Comparison of ENCODE assay signal across 1 cellular context in the genomic region with DNA sequence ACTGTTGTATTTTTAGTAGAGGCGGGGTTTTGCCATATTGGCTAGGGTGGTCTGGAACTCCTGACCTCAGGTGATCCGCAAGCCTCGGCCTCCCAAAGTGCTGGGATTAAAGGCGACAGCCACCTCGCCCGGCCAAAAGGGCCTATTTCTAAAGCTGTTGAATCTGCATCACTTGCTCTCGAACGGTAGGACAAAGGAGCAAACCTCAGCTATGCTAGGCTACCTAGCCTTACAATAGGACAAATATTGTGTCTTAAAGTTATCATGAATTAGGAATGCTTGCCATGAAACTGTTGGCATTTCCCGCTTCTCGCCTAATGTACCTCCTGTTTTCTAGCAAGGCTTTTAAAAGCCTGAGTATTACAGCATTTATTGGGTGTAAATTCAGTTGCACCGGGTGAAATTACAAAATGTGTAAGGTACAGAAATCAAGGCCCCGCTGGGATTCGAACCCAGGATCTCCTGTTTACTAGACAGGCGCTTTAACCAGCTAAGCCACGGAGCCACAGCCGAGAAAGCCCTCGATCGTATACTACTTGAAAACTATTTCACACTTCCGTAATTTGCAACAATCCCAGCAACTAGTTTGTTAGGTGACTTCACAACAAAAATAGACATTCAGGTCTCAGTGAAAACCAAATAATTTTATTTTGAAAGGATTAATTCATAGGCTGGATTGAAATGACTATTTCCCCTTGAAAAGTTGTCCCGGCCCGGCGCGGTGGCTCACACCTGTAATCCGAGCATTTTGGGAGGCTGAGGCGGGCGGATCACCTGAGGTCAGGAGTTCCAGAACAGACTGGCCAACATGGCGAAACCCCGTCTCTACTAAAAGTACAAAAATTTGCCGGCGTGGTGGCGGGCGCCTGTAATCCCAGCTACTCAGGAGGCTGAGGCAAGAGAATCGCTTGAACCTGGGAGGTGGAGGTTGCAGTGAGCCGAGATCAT.
TF ChIP-seq lines count a peak whose summit lies in the region.

No MANE protein-coding gene starts in this region.

TF ChIP-seq in HEK293, 187 proteins besides CTCF, POLR2A, EP300 and RAD21 (continued from another document):
- TF ChIP-seq, protein P1, sequence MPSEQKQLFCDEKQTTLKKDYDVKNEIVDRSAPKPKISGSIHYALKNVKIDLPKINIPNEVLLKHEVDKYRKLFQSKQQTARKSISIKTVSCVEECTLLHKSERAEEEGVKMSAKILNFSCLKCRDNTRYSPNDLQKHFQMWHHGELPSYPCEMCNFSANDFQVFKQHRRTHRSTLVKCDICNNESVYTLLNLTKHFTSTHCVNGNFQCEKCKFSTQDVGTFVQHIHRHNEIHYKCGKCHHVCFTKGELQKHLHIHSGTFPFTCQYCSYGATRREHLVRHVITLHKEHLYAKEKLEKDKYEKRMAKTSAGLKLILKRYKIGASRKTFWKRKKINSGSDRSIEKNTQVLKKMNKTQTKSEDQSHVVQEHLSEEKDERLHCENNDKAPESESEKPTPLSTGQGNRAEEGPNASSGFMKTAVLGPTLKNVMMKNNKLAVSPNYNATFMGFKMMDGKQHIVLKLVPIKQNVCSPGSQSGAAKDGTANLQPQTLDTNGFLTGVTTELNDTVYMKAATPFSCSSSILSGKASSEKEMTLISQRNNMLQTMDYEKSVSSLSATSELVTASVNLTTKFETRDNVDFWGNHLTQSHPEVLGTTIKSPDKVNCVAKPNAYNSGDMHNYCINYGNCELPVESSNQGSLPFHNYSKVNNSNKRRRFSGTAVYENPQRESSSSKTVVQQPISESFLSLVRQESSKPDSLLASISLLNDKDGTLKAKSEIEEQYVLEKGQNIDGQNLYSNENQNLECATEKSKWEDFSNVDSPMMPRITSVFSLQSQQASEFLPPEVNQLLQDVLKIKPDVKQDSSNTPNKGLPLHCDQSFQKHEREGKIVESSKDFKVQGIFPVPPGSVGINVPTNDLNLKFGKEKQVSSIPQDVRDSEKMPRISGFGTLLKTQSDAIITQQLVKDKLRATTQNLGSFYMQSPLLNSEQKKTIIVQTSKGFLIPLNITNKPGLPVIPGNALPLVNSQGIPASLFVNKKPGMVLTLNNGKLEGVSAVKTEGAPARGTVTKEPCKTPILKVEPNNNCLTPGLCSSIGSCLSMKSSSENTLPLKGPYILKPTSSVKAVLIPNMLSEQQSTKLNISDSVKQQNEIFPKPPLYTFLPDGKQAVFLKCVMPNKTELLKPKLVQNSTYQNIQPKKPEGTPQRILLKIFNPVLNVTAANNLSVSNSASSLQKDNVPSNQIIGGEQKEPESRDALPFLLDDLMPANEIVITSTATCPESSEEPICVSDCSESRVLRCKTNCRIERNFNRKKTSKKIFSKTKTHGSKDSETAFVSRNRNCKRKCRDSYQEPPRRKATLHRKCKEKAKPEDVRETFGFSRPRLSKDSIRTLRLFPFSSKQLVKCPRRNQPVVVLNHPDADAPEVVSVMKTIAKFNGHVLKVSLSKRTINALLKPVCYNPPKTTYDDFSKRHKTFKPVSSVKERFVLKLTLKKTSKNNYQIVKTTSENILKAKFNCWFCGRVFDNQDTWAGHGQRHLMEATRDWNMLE (tag by site-specific recombination; conservative IDR thresholded peaks at IDR 0.05; ENCODE audit: low read depth), result 0 out of 2 replicates have a peak, but pooled peaks have one; percentile 23
- no peak for TF ChIP-seq ZBTB26 (tag by site-specific recombination; optimal IDR thresholded peaks at IDR 0.05)
- no peak for TF ChIP-seq ZNF521 (tag by site-specific recombination; IDR thresholded peaks at IDR 0.05)
- no peak for TF ChIP-seq ZNF157 (tag by site-specific recombination; IDR thresholded peaks at IDR 0.05)
- TF ChIP-seq ZNF37A (tag by site-specific recombination; IDR thresholded peaks at IDR 0.05), result no peak
- peak; percentile 92 for TF ChIP-seq ZBTB8A (tag by site-specific recombination; IDR thresholded peaks at IDR 0.05)
- TF ChIP-seq ZBTB7A (tag by site-specific recombination; IDR thresholded peaks at IDR 0.05; ENCODE audit: low read depth), result no peak
- TF ChIP-seq ZNF174 (tag by site-specific recombination; IDR thresholded peaks at IDR 0.05), result no peak
- TF ChIP-seq ZNF202 (tag by site-specific recombination; IDR thresholded peaks at IDR 0.05; ENCODE audit: borderline replicate concordance), result no peak
- no peak for TF ChIP-seq GFI1B (tag by site-specific recombination; IDR thresholded peaks at IDR 0.05)
- TF ChIP-seq ZNF335 (tag by site-specific recombination; conservative IDR thresholded peaks at IDR 0.05), result peak; percentile 73
- peak; percentile 86 for TF ChIP-seq ZSCAN30 (tag by site-specific recombination; IDR thresholded peaks at IDR 0.05)
- TF ChIP-seq ZNF423 (tag by site-specific recombination; IDR thresholded peaks at IDR 0.05), result no peak
- TF ChIP-seq TCF7L2 (IDR thresholded peaks at IDR 0.05; ENCODE audit: borderline replicate concordance, low read depth, low read length), result no peak
- TF ChIP-seq, protein P2, sequence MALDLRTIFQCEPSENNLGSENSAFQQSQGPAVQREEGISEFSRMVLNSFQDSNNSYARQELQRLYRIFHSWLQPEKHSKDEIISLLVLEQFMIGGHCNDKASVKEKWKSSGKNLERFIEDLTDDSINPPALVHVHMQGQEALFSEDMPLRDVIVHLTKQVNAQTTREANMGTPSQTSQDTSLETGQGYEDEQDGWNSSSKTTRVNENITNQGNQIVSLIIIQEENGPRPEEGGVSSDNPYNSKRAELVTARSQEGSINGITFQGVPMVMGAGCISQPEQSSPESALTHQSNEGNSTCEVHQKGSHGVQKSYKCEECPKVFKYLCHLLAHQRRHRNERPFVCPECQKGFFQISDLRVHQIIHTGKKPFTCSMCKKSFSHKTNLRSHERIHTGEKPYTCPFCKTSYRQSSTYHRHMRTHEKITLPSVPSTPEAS (tag by site-specific recombination; IDR thresholded peaks at IDR 0.05), result 0 out of 2 replicates have a peak, but pooled peaks have one; percentile 8
- TF ChIP-seq ZNF654 (tag by site-specific recombination; IDR thresholded peaks at IDR 0.05; ENCODE audit: low read depth), result peak; percentile 12
- TF ChIP-seq SP2 (tag by site-specific recombination; IDR thresholded peaks at IDR 0.05), result peak; percentile 32; the same call in 1 of the 2 replicates
- TF ChIP-seq ZNF585B (tag by site-specific recombination; IDR thresholded peaks at IDR 0.05), result peak; percentile 34; the same call in 1 of the 2 replicates
- TF ChIP-seq ZNF274 (IDR thresholded peaks at IDR 0.05; ENCODE audit: low read length), result no peak
- no peak for TF ChIP-seq ZNF274 (tag by site-specific recombination; IDR thresholded peaks at IDR 0.05; ENCODE audit: borderline replicate concordance)
- no peak for TF ChIP-seq KLF16 (tag by site-specific recombination; IDR thresholded peaks at IDR 0.05)
- no peak for TF ChIP-seq HOXA7 (CRISPR knock-in tag; IDR thresholded peaks at IDR 0.05; ENCODE audit: borderline replicate concordance)
- no peak for TF ChIP-seq ZNF791 (tag by site-specific recombination; IDR thresholded peaks at IDR 0.05)
- no peak for TF ChIP-seq ZNF132 (tag by site-specific recombination; IDR thresholded peaks at IDR 0.05; ENCODE audit: borderline replicate concordance)
- TF ChIP-seq ZNF404 (tag by site-specific recombination; IDR thresholded peaks at IDR 0.05), result no peak
- TF ChIP-seq, protein P3, sequence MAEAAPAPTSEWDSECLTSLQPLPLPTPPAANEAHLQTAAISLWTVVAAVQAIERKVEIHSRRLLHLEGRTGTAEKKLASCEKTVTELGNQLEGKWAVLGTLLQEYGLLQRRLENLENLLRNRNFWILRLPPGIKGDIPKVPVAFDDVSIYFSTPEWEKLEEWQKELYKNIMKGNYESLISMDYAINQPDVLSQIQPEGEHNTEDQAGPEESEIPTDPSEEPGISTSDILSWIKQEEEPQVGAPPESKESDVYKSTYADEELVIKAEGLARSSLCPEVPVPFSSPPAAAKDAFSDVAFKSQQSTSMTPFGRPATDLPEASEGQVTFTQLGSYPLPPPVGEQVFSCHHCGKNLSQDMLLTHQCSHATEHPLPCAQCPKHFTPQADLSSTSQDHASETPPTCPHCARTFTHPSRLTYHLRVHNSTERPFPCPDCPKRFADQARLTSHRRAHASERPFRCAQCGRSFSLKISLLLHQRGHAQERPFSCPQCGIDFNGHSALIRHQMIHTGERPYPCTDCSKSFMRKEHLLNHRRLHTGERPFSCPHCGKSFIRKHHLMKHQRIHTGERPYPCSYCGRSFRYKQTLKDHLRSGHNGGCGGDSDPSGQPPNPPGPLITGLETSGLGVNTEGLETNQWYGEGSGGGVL (tag by site-specific recombination; IDR thresholded peaks at IDR 0.05), result no peak
- no peak; the same call in 1 of the 2 replicates for TF ChIP-seq ZNF596 (tag by site-specific recombination; IDR thresholded peaks at IDR 0.05)
- no peak for TF ChIP-seq KLF9 (tag by site-specific recombination; IDR thresholded peaks at IDR 0.05; ENCODE audit: low read depth)
